In the genomic region with DNA sequence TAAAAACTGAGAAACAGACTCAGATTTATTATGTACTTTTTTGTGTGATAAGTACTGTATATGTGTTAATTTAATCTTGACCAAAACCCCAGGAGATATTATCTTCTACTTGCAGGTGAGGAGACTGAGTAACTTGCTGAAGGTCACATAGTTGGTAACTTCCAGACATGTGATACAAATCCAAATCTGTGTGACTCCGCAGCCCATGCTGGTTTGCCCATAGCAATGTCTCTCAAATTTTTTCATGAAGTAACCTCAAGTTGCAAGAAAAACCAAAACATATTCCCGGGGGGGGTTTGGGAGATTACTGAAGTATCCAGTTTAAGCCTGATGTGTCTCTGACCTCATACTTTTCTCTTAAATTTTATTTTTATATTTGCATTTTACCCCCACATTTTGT, we compare ENCODE assay signal across 38 cellular contexts. TPM values are rescaled to one million over a fixed set of nuclear protein-coding genes. Genes with fewer than 3 reads are reported as not detected.
"Had no signal": no experiment of that assay in that cellular context is flagged by ENCODE, and none has a peak within 500 bp of the region (broad histone marks: within the 10 kb centered on the region; RNA-seq: fewer than 3 reads in every experiment).

No MANE protein-coding gene starts in this region.

- H3K9me3 Mint-ChIP-seq: activated naive CD4-positive, alpha-beta T cell treated with anti-CD3 and anti-CD28 coated beads for 36 hours; activated naive CD4-positive, alpha-beta T cell treated with anti-CD3 and anti-CD28 coated beads, Interleukin-2, amount 10 ng/mL, durations not matched to agents 7 days and 5 days; activated naive CD4-positive, alpha-beta T cell treated with anti-CD3 and anti-CD28 coated beads, Interleukin-2, amount 50 U/mL, for 24 hours; activated naive CD4-positive, alpha-beta T cell treated with anti-CD3 and anti-CD28 coated beads, Interleukin-2, amount 50 U/mL, for 72 hours; activated naive CD8-positive, alpha-beta T cell treated with anti-CD3 and anti-CD28 coated beads, Interleukin-2, amount 10 ng/mL, durations not matched to agents 7 days and 5 days; activated naive CD8-positive, alpha-beta T cell treated with anti-CD3 and anti-CD28 coated beads, Interleukin-2, amount 50 U/mL, for 24 hours; activated T-cell treated with anti-CD3 and anti-CD28 coated beads, Interleukin-2, amount 50 U/mL, for 24 hours; activated T-cell treated with anti-CD3 and anti-CD28 coated beads, Interleukin-2, amount 50 U/mL, for 4 hours; activated T-cell treated with anti-CD3 and anti-CD28 coated beads, Interleukin-2, amount 50 U/mL, for 72 hours; activated T-helper 1 cell treated with anti-CD3 and anti-CD28 coated beads, Interleukin-12 subunit alpha, Interleukin-12 subunit beta, Interleukin-2, Interleukin-4 antibody, amounts not matched to agents 30 ng/mL and 10 ng/mL and 1 ng/mL, durations not matched to agents 14 hours and 24 hours and 36 hours; activated T-helper 17 cell treated with anti-CD3 and anti-CD28 coated beads, Interleukin-2, amount 50 U/mL, for 72 hours; activated T-helper 2 cell treated with anti-CD3 and anti-CD28 coated beads, Interferon-gamma antibody, Interleukin-2, Interleukin-4, amounts not matched to agents 10 μg/mL and 5 μg/mL and 100 μg/mL, durations not matched to agents 14 hours and 24 hours and 36 hours; brain; central memory CD8-positive, alpha-beta T cell had no signal

- H3K36me3 Mint-ChIP-seq: activated naive CD8-positive, alpha-beta T cell; brain had no signal

- H3K27ac ChIP-seq: adrenal gland, ascending aorta, body of pancreas, brain microvascular endothelial cell, breast epithelium, cardiac muscle cell had no signal

- H3K4me1 ChIP-seq: breast epithelium had no signal

- H3K27ac Mint-ChIP-seq: activated naive CD4-positive, alpha-beta T cell treated with anti-CD3 and anti-CD28 coated beads for 36 hours; activated naive CD4-positive, alpha-beta T cell treated with anti-CD3 and anti-CD28 coated beads, Interleukin-2, amount 10 ng/mL, durations not matched to agents 7 days and 5 days; activated naive CD4-positive, alpha-beta T cell treated with anti-CD3 and anti-CD28 coated beads, Interleukin-2, amount 50 U/mL, for 24 hours; activated naive CD4-positive, alpha-beta T cell treated with anti-CD3 and anti-CD28 coated beads, Interleukin-2, amount 50 U/mL, for 72 hours; activated naive CD8-positive, alpha-beta T cell; activated naive CD8-positive, alpha-beta T cell treated with anti-CD3 and anti-CD28 coated beads for 36 hours; activated naive CD8-positive, alpha-beta T cell treated with anti-CD3 and anti-CD28 coated beads, Interleukin-2, amount 10 ng/mL, durations not matched to agents 7 days and 5 days; activated naive CD8-positive, alpha-beta T cell treated with anti-CD3 and anti-CD28 coated beads, Interleukin-2, amount 50 U/mL, for 24 hours; activated T-cell treated with anti-CD3 and anti-CD28 coated beads, Interleukin-2, amount 50 U/mL, for 24 hours; activated T-cell treated with anti-CD3 and anti-CD28 coated beads, Interleukin-2, amount 50 U/mL, for 72 hours; activated T-helper 1 cell treated with anti-CD3 and anti-CD28 coated beads, Interleukin-12 subunit alpha, Interleukin-12 subunit beta, Interleukin-2, Interleukin-4 antibody, amounts not matched to agents 30 ng/mL and 10 ng/mL and 1 ng/mL, durations not matched to agents 14 hours and 24 hours and 36 hours; activated T-helper 17 cell treated with anti-CD3 and anti-CD28 coated beads, Interleukin-2, amount 50 U/mL, for 72 hours; activated T-helper 2 cell treated with anti-CD3 and anti-CD28 coated beads, Interferon-gamma antibody, Interleukin-2, Interleukin-4, amounts not matched to agents 10 μg/mL and 5 μg/mL and 100 μg/mL, durations not matched to agents 14 hours and 24 hours and 36 hours; brain had no signal

- ATAC-seq: activated naive CD4-positive, alpha-beta T cell treated with anti-CD3 and anti-CD28 coated beads, Interleukin-2, amount 50 U/mL, for 72 hours; activated naive CD8-positive, alpha-beta T cell treated with anti-CD3 and anti-CD28 coated beads, Interleukin-2, amount 50 U/mL, for 24 hours; activated T-cell treated with anti-CD3 and anti-CD28 coated beads, Interleukin-2, amount 50 U/mL, for 4 hours; activated T-cell treated with anti-CD3 and anti-CD28 coated beads, Interleukin-2, amount 50 U/mL, for 72 hours; activated T-helper 17 cell treated with anti-CD3 and anti-CD28 coated beads, Interleukin-2, amount 50 U/mL, for 72 hours; body of pancreas had no signal

- H3K4me3 Mint-ChIP-seq: activated naive CD4-positive, alpha-beta T cell treated with anti-CD3 and anti-CD28 coated beads for 36 hours; activated naive CD4-positive, alpha-beta T cell treated with anti-CD3 and anti-CD28 coated beads, Interleukin-2, amount 10 ng/mL, durations not matched to agents 7 days and 5 days; activated naive CD4-positive, alpha-beta T cell treated with anti-CD3 and anti-CD28 coated beads, Interleukin-2, amount 50 U/mL, for 24 hours; activated naive CD8-positive, alpha-beta T cell; activated naive CD8-positive, alpha-beta T cell treated with anti-CD3 and anti-CD28 coated beads for 36 hours; activated naive CD8-positive, alpha-beta T cell treated with anti-CD3 and anti-CD28 coated beads, Interleukin-2, amount 10 ng/mL, durations not matched to agents 7 days and 5 days; activated naive CD8-positive, alpha-beta T cell treated with anti-CD3 and anti-CD28 coated beads, Interleukin-2, amount 50 U/mL, for 24 hours; activated T-cell treated with anti-CD3 and anti-CD28 coated beads, Interleukin-2, amount 50 U/mL, for 24 hours; activated T-cell treated with anti-CD3 and anti-CD28 coated beads, Interleukin-2, amount 50 U/mL, for 4 hours; activated T-cell treated with anti-CD3 and anti-CD28 coated beads, Interleukin-2, amount 50 U/mL, for 72 hours; activated T-helper 1 cell treated with anti-CD3 and anti-CD28 coated beads, Interleukin-12 subunit alpha, Interleukin-12 subunit beta, Interleukin-2, Interleukin-4 antibody, amounts not matched to agents 30 ng/mL and 10 ng/mL and 1 ng/mL, durations not matched to agents 14 hours and 24 hours and 36 hours; activated T-helper 17 cell treated with anti-CD3 and anti-CD28 coated beads, Interleukin-2, amount 50 U/mL, for 72 hours; brain; central memory CD8-positive, alpha-beta T cell had no signal

- H3K27me3 ChIP-seq: adrenal gland, ascending aorta, body of pancreas, brain microvascular endothelial cell, breast epithelium, cardiac muscle cell had no signal

- H3K27me3 Mint-ChIP-seq: activated naive CD4-positive, alpha-beta T cell treated with anti-CD3 and anti-CD28 coated beads, Interleukin-2, amount 10 ng/mL, durations not matched to agents 7 days and 5 days; activated naive CD4-positive, alpha-beta T cell treated with anti-CD3 and anti-CD28 coated beads, Interleukin-2, amount 50 U/mL, for 24 hours; activated naive CD8-positive, alpha-beta T cell; activated naive CD8-positive, alpha-beta T cell treated with anti-CD3 and anti-CD28 coated beads for 36 hours; activated naive CD8-positive, alpha-beta T cell treated with anti-CD3 and anti-CD28 coated beads, Interleukin-2, amount 50 U/mL, for 24 hours; activated T-cell treated with anti-CD3 and anti-CD28 coated beads, Interleukin-2, amount 50 U/mL, for 24 hours; activated T-helper 17 cell treated with anti-CD3 and anti-CD28 coated beads, Interleukin-2, amount 50 U/mL, for 72 hours; central memory CD8-positive, alpha-beta T cell had no signal

- H3K4me3 ChIP-seq: adrenal gland, ascending aorta, body of pancreas, breast epithelium, cardiac muscle cell had no signal

- DNase-seq: activated effector memory CD4-positive, alpha-beta T cell treated with anti-CD3 and anti-CD28 coated beads, Interleukin-2, amount 50 U/mL, for 16 hours; activated effector memory CD4-positive, alpha-beta T cell treated with Interleukin-2 at 50 U/mL for 16 hours; activated gamma-delta T cell; activated gamma-delta T cell treated with Interleukin-2 at 50 U/mL for 16 hours; activated naive CD4-positive, alpha-beta T cell; activated naive CD4-positive, alpha-beta T cell treated with anti-CD3 and anti-CD28 coated beads for 36 hours; activated naive CD4-positive, alpha-beta T cell treated with anti-CD3 and anti-CD28 coated beads, Interleukin-2, amount 10 ng/mL, durations not matched to agents 7 days and 5 days; activated naive CD4-positive, alpha-beta T cell treated with anti-CD3 and anti-CD28 coated beads, Interleukin-2, amount 50 U/mL, for 16 hours; activated naive CD4-positive, alpha-beta T cell treated with Interleukin-2 at 50 U/mL for 16 hours; activated naive CD8-positive, alpha-beta T cell treated with anti-CD3 and anti-CD28 coated beads for 36 hours; activated naive CD8-positive, alpha-beta T cell treated with anti-CD3 and anti-CD28 coated beads, Interleukin-2, amount 10 ng/mL, durations not matched to agents 7 days and 5 days; activated naive CD8-positive, alpha-beta T cell treated with anti-CD3 and anti-CD28 coated beads, Interleukin-2, amount 50 U/mL, for 24 hours; activated T-cell treated with anti-CD3 and anti-CD28 coated beads, Interleukin-2, amount 50 U/mL, for 24 hours; activated T-cell treated with anti-CD3 and anti-CD28 coated beads, Interleukin-2, amount 50 U/mL, for 4 hours; activated T-cell treated with anti-CD3 and anti-CD28 coated beads, Interleukin-2, amount 50 U/mL, for 48 hours; activated T-cell treated with anti-CD3 and anti-CD28 coated beads, Interleukin-2, amount 50 U/mL, for 72 hours; adrenal gland; amniotic stem cell; amygdala; anterior cingulate cortex; aorta; body of pancreas; brain microvascular endothelial cell; caudate nucleus; central memory CD4-positive, alpha-beta T cell; cerebellar nuclear complex had no signal

- H3K36me3 ChIP-seq: adrenal gland, ascending aorta, brain microvascular endothelial cell, breast epithelium, cardiac muscle cell had no signal

- H3K9me3 ChIP-seq: adrenal gland, ascending aorta, body of pancreas, breast epithelium had no signal

RNA-seq across cellular contexts. Expression of a gene that starts 3.3 kb away (rescaled TPM):
- total RNA-seq: ascending aorta, bronchial epithelial cell had no signal
